9 cellular contexts compared by ENCODE assay signal in genomic region chr10:5411941-5412276, GRCh38. TPM values are rescaled to one million over a fixed set of nuclear protein-coding genes. Genes with fewer than 3 reads are reported as not detected.
DNase-seq lines count a peak whose midpoint lies in the region; ATAC-seq and TF ChIP-seq lines count a peak whose summit lies in the region.
"Had no signal": no experiment of that assay in that cellular context is flagged by ENCODE, and none has a peak within 500 bp of the region (broad histone marks: within the 10 kb centered on the region; RNA-seq: fewer than 3 reads in every experiment).

No MANE protein-coding gene starts in this region.

- no peak for DNase-seq in A673 (ENCODE audit: low spot score)
- peak; percentile 9 for DNase-seq in HFFc6
- DNase-seq in activated T-helper 2 cell treated with anti-CD3 and anti-CD28 coated beads, Interferon-gamma antibody, Interleukin-2, Interleukin-4, amounts not matched to agents 10 μg/mL and 5 μg/mL and 100 μg/mL, durations not matched to agents 14 hours and 24 hours and 36 hours (ENCODE audit: low spot score) = no peak
- DNase-seq in midbrain (lab: John Stamatoyannopoulos, UW) = peak; percentile 58
- no peak for DNase-seq in erythroblast (lab: John Stamatoyannopoulos, UW)
- no peak for DNase-seq in NCI-H2029 treated with DMSO at 0.1 percent for 48 hours (lab: John Stamatoyannopoulos, UW)

- H3K27me3 ChIP-seq in A673 (replicated peaks; ENCODE audit: insufficient read depth, low read depth, low read length, poor library complexity) = no peaks in the 10 kb centered on the region

- H3K27ac ChIP-seq in A673 (ENCODE audit: low read depth, low read length, poor library complexity, severe bottlenecking) = peak overlapping the region; percentile 86

- intact Hi-C loops in A673 (cut with micrococcal nuclease; ENCODE audit: unreplicated experiment) = no loop called here
- intact Hi-C loops in activated T-helper 2 cell treated with anti-CD3 and anti-CD28 coated beads, Interferon-gamma antibody, Interleukin-2, Interleukin-4, amounts not matched to agents 10 μg/mL and 5 μg/mL and 100 μg/mL, durations not matched to agents 14 hours and 24 hours and 36 hours (cut with micrococcal nuclease) = no loop called here

- POLR2A ChIA-PET in A673 (lab: Charles Lee; ENCODE audit: low non-redundant PET) = interaction anchor here (0.5 kb wide), 1 partner anchor 1991 kb away, joined by 4 read pairs; no protein-coding TSS in a partner anchor

- ATAC-seq in GM19455 (IDR thresholded peaks at IDR 0.05; ENCODE audit: unreplicated experiment) = no peak
- no peak for ATAC-seq in HG02840 (IDR thresholded peaks at IDR 0.05; ENCODE audit: low FRiP score, unreplicated experiment)

- no peak for TF ChIP-seq POLR2A in erythroblast (IDR thresholded peaks at IDR 0.05; ENCODE audit: low read length)

- peak overlapping the region; percentile 78 for H3K27ac Mint-ChIP-seq in HFFc6
- no peak overlapping the region for H3K27ac Mint-ChIP-seq in activated T-helper 2 cell treated with anti-CD3 and anti-CD28 coated beads, Interferon-gamma antibody, Interleukin-2, Interleukin-4, amounts not matched to agents 10 μg/mL and 5 μg/mL and 100 μg/mL, durations not matched to agents 14 hours and 24 hours and 36 hours

- no TSS peak for BruUV-seq in A673 (replicated peaks; lab: Mats Ljungman, UMichigan)

- H3K4me1 ChIP-seq in A673 (ENCODE audit: insufficient read depth, low read length, poor library complexity, severe bottlenecking) = peaks cover 16% of the 10 kb centered on the region

- H3K36me3 Mint-ChIP-seq in HFFc6 (ENCODE audit: low read depth) = peaks cover 10% of the 10 kb centered on the region
- peaks cover 7% of the 10 kb centered on the region for H3K36me3 Mint-ChIP-seq in activated T-helper 2 cell treated with anti-CD3 and anti-CD28 coated beads, Interferon-gamma antibody, Interleukin-2, Interleukin-4, amounts not matched to agents 10 μg/mL and 5 μg/mL and 100 μg/mL, durations not matched to agents 14 hours and 24 hours and 36 hours (ENCODE audit: low read depth)

- CTCF ChIA-PET in A673 (lab: Charles Lee) = no interaction called here

- H3K9me3 ChIP-seq in A673 (ENCODE audit: low read depth, low read length, poor library complexity, severe bottlenecking) = peaks cover 4% of the 10 kb centered on the region

- no peak overlapping the region for H3K4me3 Mint-ChIP-seq in HFFc6
- H3K4me3 Mint-ChIP-seq in activated T-helper 2 cell treated with anti-CD3 and anti-CD28 coated beads, Interferon-gamma antibody, Interleukin-2, Interleukin-4, amounts not matched to agents 10 μg/mL and 5 μg/mL and 100 μg/mL, durations not matched to agents 14 hours and 24 hours and 36 hours (ENCODE audit: low read depth) = peak overlapping the region; percentile 82

- H3K27me3 Mint-ChIP-seq in HFFc6 (ENCODE audit: insufficient read depth) = peaks cover 14% of the 10 kb centered on the region
- peaks cover 22% of the 10 kb centered on the region for H3K27me3 Mint-ChIP-seq in activated T-helper 2 cell treated with anti-CD3 and anti-CD28 coated beads, Interferon-gamma antibody, Interleukin-2, Interleukin-4, amounts not matched to agents 10 μg/mL and 5 μg/mL and 100 μg/mL, durations not matched to agents 14 hours and 24 hours and 36 hours (ENCODE audit: low read depth)

- peaks cover 16% of the 10 kb centered on the region for H3K9me3 Mint-ChIP-seq in HFFc6
- no peaks in the 10 kb centered on the region for H3K9me3 Mint-ChIP-seq in activated T-helper 2 cell treated with anti-CD3 and anti-CD28 coated beads, Interferon-gamma antibody, Interleukin-2, Interleukin-4, amounts not matched to agents 10 μg/mL and 5 μg/mL and 100 μg/mL, durations not matched to agents 14 hours and 24 hours and 36 hours

- no peak for TF ChIP-seq CTCF in A673 (conservative IDR thresholded peaks at IDR 0.05; ENCODE audit: low read depth, low read length)
- TF ChIP-seq CTCF in HFFc6 (IDR thresholded peaks at IDR 0.05) = no peak

- peak overlapping the region; percentile 92 for H3K4me3 ChIP-seq in A673 (ENCODE audit: low read depth, low read length, poor library complexity, severe bottlenecking)

- peaks cover 5% of the 10 kb centered on the region for H3K4me1 Mint-ChIP-seq in HFFc6 (ENCODE audit: low read depth)
- H3K4me1 Mint-ChIP-seq in activated T-helper 2 cell treated with anti-CD3 and anti-CD28 coated beads, Interferon-gamma antibody, Interleukin-2, Interleukin-4, amounts not matched to agents 10 μg/mL and 5 μg/mL and 100 μg/mL, durations not matched to agents 14 hours and 24 hours and 36 hours (ENCODE audit: low read depth) = peaks cover 10% of the 10 kb centered on the region

- H3K36me3 ChIP-seq in A673 (ENCODE audit: insufficient read depth, low read length, poor library complexity, severe bottlenecking) = no peaks in the 10 kb centered on the region

RNA-seq across cellular contexts. Expression of gene NET1, which starts 0.4 kb away (rescaled TPM):
- total RNA-seq in A673 (2021) = 64.3 and 71.4 TPM in 2 replicates
- total RNA-seq in HFFc6 (2021; fragmentation: NEBNext Ultra II Directional; extraction: Animal tissue kit (Norgen Biotek cat#: 25700)) = 10 to 100 TPM; 65.1 to 92.9 (median 86.6) TPM
- total RNA-seq in activated T-helper 2 cell treated with anti-CD3 and anti-CD28 coated beads, Interferon-gamma antibody, Interleukin-2, Interleukin-4, amounts not matched to agents 10 μg/mL and 5 μg/mL and 100 μg/mL, durations not matched to agents 14 hours and 24 hours and 36 hours = 41.3 and 43.3 TPM in 2 replicates

RNA-seq across cellular contexts. Expression of gene TUBAL3, which starts 7.3 kb away (rescaled TPM):
- total RNA-seq in A673 (2021) = 0.19 TPM in 1 of 2 replicates, not detected in the other
- total RNA-seq in HFFc6 (2021; fragmentation: NEBNext Ultra II Directional; extraction: Animal tissue kit (Norgen Biotek cat#: 25700)) = not detected
- total RNA-seq in activated T-helper 2 cell treated with anti-CD3 and anti-CD28 coated beads, Interferon-gamma antibody, Interleukin-2, Interleukin-4, amounts not matched to agents 10 μg/mL and 5 μg/mL and 100 μg/mL, durations not matched to agents 14 hours and 24 hours and 36 hours = not detected in 2 replicates
- total RNA-seq: myocyte had no signal

RNA-seq across cellular contexts. Expression of gene UCN3, which starts 47.1 kb away (rescaled TPM):
- not detected in 2 replicates for total RNA-seq in A673 (2021)
- total RNA-seq in HFFc6 (2021; fragmentation: NEBNext Ultra II Directional; extraction: Animal tissue kit (Norgen Biotek cat#: 25700)) = not detected
- total RNA-seq in activated T-helper 2 cell treated with anti-CD3 and anti-CD28 coated beads, Interferon-gamma antibody, Interleukin-2, Interleukin-4, amounts not matched to agents 10 μg/mL and 5 μg/mL and 100 μg/mL, durations not matched to agents 14 hours and 24 hours and 36 hours = not detected in 2 replicates
- total RNA-seq: myocyte had no signal

Comparison
In these comparisons a context has a peak if more than half of its experiments do, and no peak if none do; other contexts are left out.
1. DNase-seq: peak in HFFc6 (single experiment) and midbrain (single experiment); none in A673 (single experiment), activated T-helper 2 cell treated with anti-CD3 and anti-CD28 coated beads, Interferon-gamma antibody, Interleukin-2, Interleukin-4, amounts not matched to agents 10 μg/mL and 5 μg/mL and 100 μg/mL, durations not matched to agents 14 hours and 24 hours and 36 hours (single experiment), erythroblast (0 of 2) and NCI-H2029 treated with DMSO at 0.1 percent for 48 hours (single experiment).